Comparison of ENCODE assay signal across 1 cellular context in the genomic region with DNA sequence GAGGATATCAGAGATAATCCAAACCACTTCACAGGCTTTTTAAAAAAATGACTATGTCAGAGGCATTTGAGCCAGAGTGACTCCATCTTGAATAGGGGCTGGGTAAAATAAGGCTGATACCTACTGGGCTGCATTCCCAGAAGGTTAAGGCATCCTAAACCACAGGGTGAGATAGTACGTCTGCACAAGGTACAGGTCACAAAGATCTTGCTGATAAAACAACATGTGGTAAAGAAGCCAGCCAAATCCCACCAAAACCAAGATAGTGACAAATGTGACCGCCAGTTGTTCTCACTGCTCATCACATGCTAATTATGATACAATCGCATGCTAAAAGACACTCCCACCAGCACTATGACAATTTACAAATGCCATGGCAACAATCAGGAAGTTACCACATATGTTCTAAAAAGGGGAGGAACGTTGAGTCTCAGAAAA.
TF ChIP-seq lines count a peak whose summit lies in the region.

No MANE protein-coding gene starts in this region.

TF ChIP-seq in K562, 482 proteins besides CTCF, POLR2A, EP300 and RAD21 (continued from another document and continues in another):
- TF ChIP-seq, protein P1, sequence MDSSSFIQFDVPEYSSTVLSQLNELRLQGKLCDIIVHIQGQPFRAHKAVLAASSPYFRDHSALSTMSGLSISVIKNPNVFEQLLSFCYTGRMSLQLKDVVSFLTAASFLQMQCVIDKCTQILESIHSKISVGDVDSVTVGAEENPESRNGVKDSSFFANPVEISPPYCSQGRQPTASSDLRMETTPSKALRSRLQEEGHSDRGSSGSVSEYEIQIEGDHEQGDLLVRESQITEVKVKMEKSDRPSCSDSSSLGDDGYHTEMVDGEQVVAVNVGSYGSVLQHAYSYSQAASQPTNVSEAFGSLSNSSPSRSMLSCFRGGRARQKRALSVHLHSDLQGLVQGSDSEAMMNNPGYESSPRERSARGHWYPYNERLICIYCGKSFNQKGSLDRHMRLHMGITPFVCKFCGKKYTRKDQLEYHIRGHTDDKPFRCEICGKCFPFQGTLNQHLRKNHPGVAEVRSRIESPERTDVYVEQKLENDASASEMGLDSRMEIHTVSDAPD (CRISPR knock-in tag; IDR thresholded peaks at IDR 0.05) = 0 out of 2 replicates have a peak, but pooled peaks have one; percentile 46
- no peak for TF ChIP-seq ESRRB (CRISPR knock-in tag; IDR thresholded peaks at IDR 0.05; ENCODE audit: borderline replicate concordance)
- no peak for TF ChIP-seq CCNT2 (IDR thresholded peaks at IDR 0.05; ENCODE audit: borderline replicate concordance, extremely low read depth, insufficient read length, low read depth, low read length)
- TF ChIP-seq SETDB1 (IDR thresholded peaks at IDR 0.05; ENCODE audit: low read length) = no peak
- TF ChIP-seq, protein P2, sequence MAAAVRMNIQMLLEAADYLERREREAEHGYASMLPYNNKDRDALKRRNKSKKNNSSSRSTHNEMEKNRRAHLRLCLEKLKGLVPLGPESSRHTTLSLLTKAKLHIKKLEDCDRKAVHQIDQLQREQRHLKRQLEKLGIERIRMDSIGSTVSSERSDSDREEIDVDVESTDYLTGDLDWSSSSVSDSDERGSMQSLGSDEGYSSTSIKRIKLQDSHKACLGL (CRISPR knock-in tag; IDR thresholded peaks at IDR 0.05; ENCODE audit: borderline replicate concordance, poor library complexity, severe bottlenecking) = no peak
- TF ChIP-seq ZNF766 (CRISPR knock-in tag; conservative IDR thresholded peaks at IDR 0.05) = peak; percentile 89
- TF ChIP-seq, protein P3, sequence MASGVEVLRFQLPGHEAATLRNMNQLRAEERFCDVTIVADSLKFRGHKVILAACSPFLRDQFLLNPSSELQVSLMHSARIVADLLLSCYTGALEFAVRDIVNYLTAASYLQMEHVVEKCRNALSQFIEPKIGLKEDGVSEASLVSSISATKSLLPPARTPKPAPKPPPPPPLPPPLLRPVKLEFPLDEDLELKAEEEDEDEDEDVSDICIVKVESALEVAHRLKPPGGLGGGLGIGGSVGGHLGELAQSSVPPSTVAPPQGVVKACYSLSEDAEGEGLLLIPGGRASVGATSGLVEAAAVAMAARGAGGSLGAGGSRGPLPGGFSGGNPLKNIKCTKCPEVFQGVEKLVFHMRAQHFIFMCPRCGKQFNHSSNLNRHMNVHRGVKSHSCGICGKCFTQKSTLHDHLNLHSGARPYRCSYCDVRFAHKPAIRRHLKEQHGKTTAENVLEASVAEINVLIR (CRISPR knock-in tag; IDR thresholded peaks at IDR 0.05) = peak; percentile 76
- peak; percentile 97 for TF ChIP-seq ZNF644 (tag; IDR thresholded peaks at IDR 0.05; ENCODE audit: low read depth)
- no peak for TF ChIP-seq ZNF140 (CRISPR knock-in tag; IDR thresholded peaks at IDR 0.05)
- TF ChIP-seq NR2C2 (CRISPR knock-in tag; IDR thresholded peaks at IDR 0.05) = no peak
- TF ChIP-seq NR2C2 (tag; IDR thresholded peaks at IDR 0.05) = peak; percentile 55; the same call in 1 of the 2 replicates
- no peak for TF ChIP-seq LEF1 (IDR thresholded peaks at IDR 0.05)
- no peak for TF ChIP-seq NONO (IDR thresholded peaks at IDR 0.05; ENCODE audit: low read depth in 2 of 2, low read length in 1 of 2)
- peak; percentile 89 for TF ChIP-seq MEF2D (tag; conservative IDR thresholded peaks at IDR 0.05; ENCODE audit: low read depth)
- TF ChIP-seq, protein P4, sequence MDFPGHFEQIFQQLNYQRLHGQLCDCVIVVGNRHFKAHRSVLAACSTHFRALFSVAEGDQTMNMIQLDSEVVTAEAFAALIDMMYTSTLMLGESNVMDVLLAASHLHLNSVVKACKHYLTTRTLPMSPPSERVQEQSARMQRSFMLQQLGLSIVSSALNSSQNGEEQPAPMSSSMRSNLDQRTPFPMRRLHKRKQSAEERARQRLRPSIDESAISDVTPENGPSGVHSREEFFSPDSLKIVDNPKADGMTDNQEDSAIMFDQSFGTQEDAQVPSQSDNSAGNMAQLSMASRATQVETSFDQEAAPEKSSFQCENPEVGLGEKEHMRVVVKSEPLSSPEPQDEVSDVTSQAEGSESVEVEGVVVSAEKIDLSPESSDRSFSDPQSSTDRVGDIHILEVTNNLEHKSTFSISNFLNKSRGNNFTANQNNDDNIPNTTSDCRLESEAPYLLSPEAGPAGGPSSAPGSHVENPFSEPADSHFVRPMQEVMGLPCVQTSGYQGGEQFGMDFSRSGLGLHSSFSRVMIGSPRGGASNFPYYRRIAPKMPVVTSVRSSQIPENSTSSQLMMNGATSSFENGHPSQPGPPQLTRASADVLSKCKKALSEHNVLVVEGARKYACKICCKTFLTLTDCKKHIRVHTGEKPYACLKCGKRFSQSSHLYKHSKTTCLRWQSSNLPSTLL (IDR thresholded peaks at IDR 0.05) = no peak
- no peak for TF ChIP-seq POLR2AphosphoS2 (IDR thresholded peaks at IDR 0.05; ENCODE audit: low read length)
- peak; percentile 89 for TF ChIP-seq HDAC8 (tag; IDR thresholded peaks at IDR 0.05)
- TF ChIP-seq ZNF41 (CRISPR knock-in tag; conservative IDR thresholded peaks at IDR 0.05) = peak; percentile 92
- TF ChIP-seq SAFB2 (IDR thresholded peaks at IDR 0.05; ENCODE audit: borderline replicate concordance, low read depth, low read length, severe bottlenecking) = no peak
- TF ChIP-seq ZNF121 (CRISPR knock-in tag; conservative IDR thresholded peaks at IDR 0.05) = no peak
- no peak for TF ChIP-seq ATF1 (CRISPR knock-in tag; IDR thresholded peaks at IDR 0.05)
- TF ChIP-seq ATF1 (tag; IDR thresholded peaks at IDR 0.05) = peak; percentile 29; the same call in 1 of the 2 replicates
- no peak for TF ChIP-seq RCOR1 (IDR thresholded peaks at IDR 0.05; ENCODE audit: borderline replicate concordance in 1 of 2, low read depth in 2 of 2, low read length in 2 of 2)
- TF ChIP-seq, protein P5, sequence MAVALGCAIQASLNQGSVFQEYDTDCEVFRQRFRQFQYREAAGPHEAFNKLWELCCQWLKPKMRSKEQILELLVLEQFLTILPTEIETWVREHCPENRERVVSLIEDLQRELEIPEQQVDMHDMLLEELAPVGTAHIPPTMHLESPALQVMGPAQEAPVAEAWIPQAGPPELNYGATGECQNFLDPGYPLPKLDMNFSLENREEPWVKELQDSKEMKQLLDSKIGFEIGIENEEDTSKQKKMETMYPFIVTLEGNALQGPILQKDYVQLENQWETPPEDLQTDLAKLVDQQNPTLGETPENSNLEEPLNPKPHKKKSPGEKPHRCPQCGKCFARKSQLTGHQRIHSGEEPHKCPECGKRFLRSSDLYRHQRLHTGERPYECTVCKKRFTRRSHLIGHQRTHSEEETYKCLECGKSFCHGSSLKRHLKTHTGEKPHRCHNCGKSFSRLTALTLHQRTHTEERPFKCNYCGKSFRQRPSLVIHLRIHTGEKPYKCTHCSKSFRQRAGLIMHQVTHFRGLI (CRISPR knock-in tag; IDR thresholded peaks at IDR 0.05) = peak; percentile 88
- TF ChIP-seq ZNF699 (CRISPR knock-in tag; IDR thresholded peaks at IDR 0.05; ENCODE audit: insufficient replicate concordance) = no peak
- 0 out of 2 replicates have a peak, but pooled peaks have one; percentile 30 for TF ChIP-seq ZNF586 (CRISPR knock-in tag; conservative IDR thresholded peaks at IDR 0.05)
- TF ChIP-seq, protein P6, sequence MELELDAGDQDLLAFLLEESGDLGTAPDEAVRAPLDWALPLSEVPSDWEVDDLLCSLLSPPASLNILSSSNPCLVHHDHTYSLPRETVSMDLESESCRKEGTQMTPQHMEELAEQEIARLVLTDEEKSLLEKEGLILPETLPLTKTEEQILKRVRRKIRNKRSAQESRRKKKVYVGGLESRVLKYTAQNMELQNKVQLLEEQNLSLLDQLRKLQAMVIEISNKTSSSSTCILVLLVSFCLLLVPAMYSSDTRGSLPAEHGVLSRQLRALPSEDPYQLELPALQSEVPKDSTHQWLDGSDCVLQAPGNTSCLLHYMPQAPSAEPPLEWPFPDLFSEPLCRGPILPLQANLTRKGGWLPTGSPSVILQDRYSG (tag; conservative IDR thresholded peaks at IDR 0.05; ENCODE audit: low read depth) = peak; percentile 97
- no peak for TF ChIP-seq HNRNPUL1 (IDR thresholded peaks at IDR 0.05; ENCODE audit: low read length)
- TF ChIP-seq, protein P7, sequence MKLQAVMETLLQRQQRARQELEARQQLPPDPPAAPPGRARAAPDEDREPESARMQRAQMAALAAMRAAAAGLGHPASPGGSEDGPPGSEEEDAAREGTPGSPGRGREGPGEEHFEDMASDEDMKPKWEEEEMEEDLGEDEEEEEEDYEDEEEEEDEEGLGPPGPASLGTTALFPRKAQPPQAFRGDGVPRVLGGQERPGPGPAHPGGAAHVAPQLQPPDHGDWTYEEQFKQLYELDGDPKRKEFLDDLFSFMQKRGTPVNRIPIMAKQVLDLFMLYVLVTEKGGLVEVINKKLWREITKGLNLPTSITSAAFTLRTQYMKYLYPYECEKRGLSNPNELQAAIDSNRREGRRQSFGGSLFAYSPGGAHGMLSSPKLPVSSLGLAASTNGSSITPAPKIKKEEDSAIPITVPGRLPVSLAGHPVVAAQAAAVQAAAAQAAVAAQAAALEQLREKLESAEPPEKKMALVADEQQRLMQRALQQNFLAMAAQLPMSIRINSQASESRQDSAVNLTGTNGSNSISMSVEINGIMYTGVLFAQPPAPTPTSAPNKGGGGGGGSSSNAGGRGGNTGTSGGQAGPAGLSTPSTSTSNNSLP (IDR thresholded peaks at IDR 0.05; ENCODE audit: borderline replicate concordance, low read depth, low read length) = no peak
- TF ChIP-seq, protein P8, sequence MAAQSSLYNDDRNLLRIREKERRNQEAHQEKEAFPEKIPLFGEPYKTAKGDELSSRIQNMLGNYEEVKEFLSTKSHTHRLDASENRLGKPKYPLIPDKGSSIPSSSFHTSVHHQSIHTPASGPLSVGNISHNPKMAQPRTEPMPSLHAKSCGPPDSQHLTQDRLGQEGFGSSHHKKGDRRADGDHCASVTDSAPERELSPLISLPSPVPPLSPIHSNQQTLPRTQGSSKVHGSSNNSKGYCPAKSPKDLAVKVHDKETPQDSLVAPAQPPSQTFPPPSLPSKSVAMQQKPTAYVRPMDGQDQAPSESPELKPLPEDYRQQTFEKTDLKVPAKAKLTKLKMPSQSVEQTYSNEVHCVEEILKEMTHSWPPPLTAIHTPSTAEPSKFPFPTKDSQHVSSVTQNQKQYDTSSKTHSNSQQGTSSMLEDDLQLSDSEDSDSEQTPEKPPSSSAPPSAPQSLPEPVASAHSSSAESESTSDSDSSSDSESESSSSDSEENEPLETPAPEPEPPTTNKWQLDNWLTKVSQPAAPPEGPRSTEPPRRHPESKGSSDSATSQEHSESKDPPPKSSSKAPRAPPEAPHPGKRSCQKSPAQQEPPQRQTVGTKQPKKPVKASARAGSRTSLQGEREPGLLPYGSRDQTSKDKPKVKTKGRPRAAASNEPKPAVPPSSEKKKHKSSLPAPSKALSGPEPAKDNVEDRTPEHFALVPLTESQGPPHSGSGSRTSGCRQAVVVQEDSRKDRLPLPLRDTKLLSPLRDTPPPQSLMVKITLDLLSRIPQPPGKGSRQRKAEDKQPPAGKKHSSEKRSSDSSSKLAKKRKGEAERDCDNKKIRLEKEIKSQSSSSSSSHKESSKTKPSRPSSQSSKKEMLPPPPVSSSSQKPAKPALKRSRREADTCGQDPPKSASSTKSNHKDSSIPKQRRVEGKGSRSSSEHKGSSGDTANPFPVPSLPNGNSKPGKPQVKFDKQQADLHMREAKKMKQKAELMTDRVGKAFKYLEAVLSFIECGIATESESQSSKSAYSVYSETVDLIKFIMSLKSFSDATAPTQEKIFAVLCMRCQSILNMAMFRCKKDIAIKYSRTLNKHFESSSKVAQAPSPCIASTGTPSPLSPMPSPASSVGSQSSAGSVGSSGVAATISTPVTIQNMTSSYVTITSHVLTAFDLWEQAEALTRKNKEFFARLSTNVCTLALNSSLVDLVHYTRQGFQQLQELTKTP (IDR thresholded peaks at IDR 0.05; ENCODE audit: low read depth in 1 of 2, partially characterized antibody in 2 of 2) = no peak
- TF ChIP-seq KHSRP (IDR thresholded peaks at IDR 0.05) = no peak
- TF ChIP-seq ZNF354B (CRISPR knock-in tag; IDR thresholded peaks at IDR 0.05) = peak; percentile 78; the same call in 1 of the 2 replicates
- peak; percentile 62 for TF ChIP-seq CXXC5 (CRISPR knock-in tag; IDR thresholded peaks at IDR 0.05)
- TF ChIP-seq HMGN3 (IDR thresholded peaks at IDR 0.05; ENCODE audit: borderline replicate concordance, extremely low read depth, insufficient read length, low read depth, low read length) = no peak
- TF ChIP-seq NR4A1 (CRISPR knock-in tag; IDR thresholded peaks at IDR 0.05) = peak; percentile 65; the same call in 1 of the 2 replicates
- peak; percentile 87 for TF ChIP-seq NR4A1 (tag; IDR thresholded peaks at IDR 0.05)
- no peak for TF ChIP-seq PRMT5 (CRISPR knock-in tag; IDR thresholded peaks at IDR 0.05)
- no peak for TF ChIP-seq ZC3H4 (CRISPR knock-in tag; IDR thresholded peaks at IDR 0.05; ENCODE audit: borderline replicate concordance)
- TF ChIP-seq, protein P9, sequence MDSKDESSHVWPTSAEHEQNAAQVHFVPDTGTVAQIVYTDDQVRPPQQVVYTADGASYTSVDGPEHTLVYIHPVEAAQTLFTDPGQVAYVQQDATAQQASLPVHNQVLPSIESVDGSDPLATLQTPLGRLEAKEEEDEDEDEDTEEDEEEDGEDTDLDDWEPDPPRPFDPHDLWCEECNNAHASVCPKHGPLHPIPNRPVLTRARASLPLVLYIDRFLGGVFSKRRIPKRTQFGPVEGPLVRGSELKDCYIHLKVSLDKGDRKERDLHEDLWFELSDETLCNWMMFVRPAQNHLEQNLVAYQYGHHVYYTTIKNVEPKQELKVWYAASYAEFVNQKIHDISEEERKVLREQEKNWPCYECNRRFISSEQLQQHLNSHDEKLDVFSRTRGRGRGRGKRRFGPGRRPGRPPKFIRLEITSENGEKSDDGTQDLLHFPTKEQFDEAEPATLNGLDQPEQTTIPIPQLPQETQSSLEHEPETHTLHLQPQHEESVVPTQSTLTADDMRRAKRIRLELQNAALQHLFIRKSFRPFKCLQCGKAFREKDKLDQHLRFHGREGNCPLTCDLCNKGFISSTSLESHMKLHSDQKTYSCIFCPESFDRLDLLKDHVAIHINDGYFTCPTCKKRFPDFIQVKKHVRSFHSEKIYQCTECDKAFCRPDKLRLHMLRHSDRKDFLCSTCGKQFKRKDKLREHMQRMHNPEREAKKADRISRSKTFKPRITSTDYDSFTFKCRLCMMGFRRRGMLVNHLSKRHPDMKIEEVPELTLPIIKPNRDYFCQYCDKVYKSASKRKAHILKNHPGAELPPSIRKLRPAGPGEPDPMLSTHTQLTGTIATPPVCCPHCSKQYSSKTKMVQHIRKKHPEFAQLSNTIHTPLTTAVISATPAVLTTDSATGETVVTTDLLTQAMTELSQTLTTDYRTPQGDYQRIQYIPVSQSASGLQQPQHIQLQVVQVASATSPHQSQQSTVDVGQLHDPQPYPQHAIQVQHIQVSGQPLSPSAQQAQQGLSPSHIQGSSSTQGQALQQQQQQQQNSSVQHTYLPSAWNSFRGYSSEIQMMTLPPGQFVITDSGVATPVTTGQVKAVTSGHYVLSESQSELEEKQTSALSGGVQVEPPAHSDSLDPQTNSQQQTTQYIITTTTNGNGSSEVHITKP (IDR thresholded peaks at IDR 0.05; ENCODE audit: partially characterized antibody) = peak; percentile 15
- TF ChIP-seq ZFP30 (CRISPR knock-in tag; IDR thresholded peaks at IDR 0.05; ENCODE audit: borderline replicate concordance) = no peak
- TF ChIP-seq FIP1L1 (IDR thresholded peaks at IDR 0.05; ENCODE audit: low read depth, low read length, poor library complexity, severe bottlenecking) = no peak
- TF ChIP-seq NFXL1 (CRISPR knock-in tag; IDR thresholded peaks at IDR 0.05) = peak; percentile 33; the same call in 1 of the 2 replicates
- TF ChIP-seq NCOA6 (IDR thresholded peaks at IDR 0.05) = no peak
- TF ChIP-seq ZNF583 (CRISPR knock-in tag; IDR thresholded peaks at IDR 0.05) = peak; percentile 95
- no peak for TF ChIP-seq NELFE (IDR thresholded peaks at IDR 0.05; ENCODE audit: insufficient read depth, insufficient read length)
- 0 out of 2 replicates have a peak, but pooled peaks have one; percentile 15 for TF ChIP-seq ZKSCAN3 (CRISPR knock-in tag; IDR thresholded peaks at IDR 0.05)
- TF ChIP-seq GTF2F1 (IDR thresholded peaks at IDR 0.05; ENCODE audit: low read depth, low read length) = no peak
- peak; percentile 97 for TF ChIP-seq SMAD3 (CRISPR knock-in tag; conservative IDR thresholded peaks at IDR 0.05)
